ENCODE assay signal across 8 cellular contexts in genomic region chr2:9139491-9140443, GRCh38.
DNase-seq lines count a peak whose midpoint lies in the region; ATAC-seq and TF ChIP-seq lines count a peak whose summit lies in the region.

No MANE protein-coding gene starts in this region.

- H3K4ac ChIP-seq in mesendoderm (ENCODE audit: low read depth, low read length), result no peak overlapping the region

- H2AFZ ChIP-seq in DND-41 (ENCODE audit: low read depth, low read length), result peak overlapping the region; percentile 42; the same call in 1 of the 2 replicates

- H3K36me3 ChIP-seq in DND-41 (ENCODE audit: insufficient read depth, low read length), result no peaks in the 10 kb centered on the region
- no peaks in the 10 kb centered on the region for H3K36me3 ChIP-seq in endodermal cell (ENCODE audit: control insufficient read depth, insufficient read depth, low read length)
- H3K36me3 ChIP-seq in mesendoderm (ENCODE audit: control insufficient read depth, insufficient read depth, low read length), result no peaks in the 10 kb centered on the region

- H3K27me3 ChIP-seq in DND-41 (ENCODE audit: insufficient read depth, low read length, poor library complexity), result no peaks in the 10 kb centered on the region
- peaks cover 9% of the 10 kb centered on the region for H3K27me3 ChIP-seq in endodermal cell (ENCODE audit: control insufficient read depth, insufficient read depth, low read length, poor library complexity, severe bottlenecking)
- no peaks in the 10 kb centered on the region for H3K27me3 ChIP-seq in mesendoderm (ENCODE audit: insufficient read depth, low read length, poor library complexity)

- no peak overlapping the region for H2AK5ac ChIP-seq in mesendoderm (ENCODE audit: low read length)

- no peak overlapping the region for H4K5ac ChIP-seq in mesendoderm (ENCODE audit: low read length)

- H3K4me3 ChIP-seq in DND-41 (ENCODE audit: low read depth in 1 of 2, low read length in 2 of 2), result no peak overlapping the region
- H3K4me3 ChIP-seq in endodermal cell (ENCODE audit: low read length), result no peak overlapping the region
- no peak overlapping the region for H3K4me3 ChIP-seq in mesendoderm (ENCODE audit: low read length)

- H3K9ac ChIP-seq in DND-41 (ENCODE audit: low read depth, low read length) (no peak overlapping the region), endodermal cell (ENCODE audit: extremely low read depth, low read length, poor library complexity, severe bottlenecking) (no peak overlapping the region), mesendoderm (ENCODE audit: low read length) (no peak overlapping the region)

- H3K27ac ChIP-seq in DND-41 (ENCODE audit: low read length) (no peak overlapping the region), endodermal cell (ENCODE audit: low read depth, low read length) (no peak overlapping the region), mesendoderm (ENCODE audit: low read depth, low read length) (no peak overlapping the region)

- peaks cover 19% of the 10 kb centered on the region for H3K27me3 Mint-ChIP-seq in activated CD4-positive, alpha-beta memory T cell treated with anti-CD3 and anti-CD28 coated beads, Interleukin-2, amount 10 ng/mL, durations not matched to agents 7 days and 5 days
- H3K27me3 Mint-ChIP-seq in endodermal cell (ENCODE audit: insufficient read depth), result peaks cover 43% of the 10 kb centered on the region

- no peak overlapping the region for H3K56ac ChIP-seq in mesendoderm (ENCODE audit: low read length)

- H3K36me3 Mint-ChIP-seq in activated CD4-positive, alpha-beta memory T cell treated with anti-CD3 and anti-CD28 coated beads, Interleukin-2, amount 10 ng/mL, durations not matched to agents 7 days and 5 days (ENCODE audit: low read depth), result no peaks in the 10 kb centered on the region
- H3K36me3 Mint-ChIP-seq in endodermal cell (ENCODE audit: low read depth), result no peaks in the 10 kb centered on the region

- no peak overlapping the region for H3K23ac ChIP-seq in mesendoderm (ENCODE audit: low read length)

- H3K4me1 Mint-ChIP-seq in activated CD4-positive, alpha-beta memory T cell treated with anti-CD3 and anti-CD28 coated beads, Interleukin-2, amount 10 ng/mL, durations not matched to agents 7 days and 5 days, result peaks cover 3% of the 10 kb centered on the region
- peaks cover 35% of the 10 kb centered on the region for H3K4me1 Mint-ChIP-seq in endodermal cell

- no peak overlapping the region for H2BK120ac ChIP-seq in mesendoderm (ENCODE audit: low read depth, low read length)

- WGBS in endodermal cell (ENCODE audit: insufficient coverage in 1 of 2, insufficient read length in 1 of 2), 2 experiments, result 42 to 47% methylated on average over 11 to 19 of the region's 19 CpGs
- no CpG with 5 or more reads among the region's 19 CpGs for WGBS in mesendoderm (ENCODE audit: extremely low coverage, insufficient coverage, low lambda C conversion rate)

- no peaks in the 10 kb centered on the region for H3K79me1 ChIP-seq in mesendoderm (ENCODE audit: low read length)

- CTCF ChIA-PET in activated CD4-positive, alpha-beta memory T cell treated with anti-CD3 and anti-CD28 coated beads, Interleukin-2, amount 10 ng/mL, durations not matched to agents 7 days and 5 days (lab: Charles Lee), result interaction anchor here (0.6 to 2.0 kb wide), 9 partner anchors 8 to 941 kb away, joined by 3 to 6 read pairs (median 3); no protein-coding TSS in a partner anchor

- peak; percentile 83 for DNase-seq in DND-41
- DNase-seq in NCI-H526 treated with DMSO at 0.1 percent for 48 hours (lab: John Stamatoyannopoulos, UW), result peak; percentile 32
- peak; percentile 75 for DNase-seq in activated CD4-positive, alpha-beta memory T cell treated with anti-CD3 and anti-CD28 coated beads, Interleukin-2, amount 10 ng/mL, durations not matched to agents 7 days and 5 days
- peak; percentile 97 for DNase-seq in endodermal cell
- DNase-seq in mesendoderm, result peak; percentile 77
- peak; percentile 57 for DNase-seq in stimulated activated CD8-positive, alpha-beta memory T cell treated with anti-CD3 and anti-CD28 coated beads, Interleukin-7, amount 100 ng/mL, for 24 hours (ENCODE audit: low read depth)

- peak; percentile 97 for TF ChIP-seq CTCF in DND-41 (IDR thresholded peaks at IDR 0.05; ENCODE audit: borderline replicate concordance, extremely low read depth, low read length, poor library complexity, severe bottlenecking)
- TF ChIP-seq CTCF in endodermal cell (conservative IDR thresholded peaks at IDR 0.05), result peak; percentile 89

- H3K9me3 ChIP-seq in DND-41 (ENCODE audit: insufficient read depth, low read length, severe bottlenecking) (no peaks in the 10 kb centered on the region), endodermal cell (ENCODE audit: control insufficient read depth, low read length) (peaks cover 3% of the 10 kb centered on the region)

- no peak overlapping the region for H3K4me3 Mint-ChIP-seq in activated CD4-positive, alpha-beta memory T cell treated with anti-CD3 and anti-CD28 coated beads, Interleukin-2, amount 10 ng/mL, durations not matched to agents 7 days and 5 days
- H3K4me3 Mint-ChIP-seq in endodermal cell, result no peak overlapping the region

- H2BK15ac ChIP-seq in mesendoderm (replicated peaks; ENCODE audit: low read depth), result no peak overlapping the region

- peak overlapping the region; percentile 24 for H3K18ac ChIP-seq in mesendoderm (ENCODE audit: low read length)

- H3K9me3 Mint-ChIP-seq in activated CD4-positive, alpha-beta memory T cell treated with anti-CD3 and anti-CD28 coated beads, Interleukin-2, amount 10 ng/mL, durations not matched to agents 7 days and 5 days, result no peaks in the 10 kb centered on the region
- H3K9me3 Mint-ChIP-seq in endodermal cell, result peaks cover 3% of the 10 kb centered on the region

- peaks cover 16% of the 10 kb centered on the region for H3K4me1 ChIP-seq in DND-41 (ENCODE audit: insufficient read depth, low read length)
- H3K4me1 ChIP-seq in endodermal cell (ENCODE audit: control insufficient read depth, insufficient read depth, low read length), result peaks cover 7% of the 10 kb centered on the region
- peaks cover 3% of the 10 kb centered on the region for H3K4me1 ChIP-seq in mesendoderm (ENCODE audit: control insufficient read depth, low read depth, low read length)

- H4K20me1 ChIP-seq in DND-41 (ENCODE audit: insufficient read depth, low read length), result no peaks in the 10 kb centered on the region

- no peak overlapping the region for H4K8ac ChIP-seq in mesendoderm (ENCODE audit: low read depth, low read length)

- ATAC-seq in DND-41 (ENCODE audit: insufficient read depth, low read depth) (peak; percentile 73), HG02852 (IDR thresholded peaks at IDR 0.05; ENCODE audit: unreplicated experiment) (peak; percentile 43), HG03139 (IDR thresholded peaks at IDR 0.05; ENCODE audit: unreplicated experiment) (no peak)

- no peak overlapping the region for H3K27ac Mint-ChIP-seq in activated CD4-positive, alpha-beta memory T cell treated with anti-CD3 and anti-CD28 coated beads, Interleukin-2, amount 10 ng/mL, durations not matched to agents 7 days and 5 days
- H3K27ac Mint-ChIP-seq in endodermal cell, result peak overlapping the region; percentile 80

- no peaks in the 10 kb centered on the region for H3K79me2 ChIP-seq in DND-41 (ENCODE audit: insufficient read depth, low read length)
- no peaks in the 10 kb centered on the region for H3K79me2 ChIP-seq in mesendoderm (ENCODE audit: control insufficient read depth, insufficient read depth, low read length)

- H3K4me2 ChIP-seq in DND-41 (ENCODE audit: insufficient read depth, low read length) (peak overlapping the region; percentile 23; the same call in 1 of the 2 replicates), mesendoderm (ENCODE audit: low read length) (no peak overlapping the region)

- POLR2A ChIA-PET in activated CD4-positive, alpha-beta memory T cell treated with anti-CD3 and anti-CD28 coated beads, Interleukin-2, amount 10 ng/mL, durations not matched to agents 7 days and 5 days (lab: Charles Lee), result no interaction called here

- H2BK5ac ChIP-seq in mesendoderm (ENCODE audit: low read length), result no peak overlapping the region

Comparison
In these comparisons a context has a peak if more than half of its experiments do, and no peak if none do; other contexts are left out.
1. DNase-seq: peak in every context shown above with its lines; median percentile 97 in endodermal cell; 83 in DND-41; 77 in mesendoderm; 75 in activated CD4-positive, alpha-beta memory T cell treated with anti-CD3 and anti-CD28 coated beads, Interleukin-2, amount 10 ng/mL, durations not matched to agents 7 days and 5 days; 57 in stimulated activated CD8-positive, alpha-beta memory T cell treated with anti-CD3 and anti-CD28 coated beads, Interleukin-7, amount 100 ng/mL, for 24 hours; 32 in NCI-H526 treated with DMSO at 0.1 percent for 48 hours.